7 cellular contexts compared by ENCODE assay signal in genomic region chr10:131886181-131886716, GRCh38.
"Had no signal": no experiment of that assay in that cellular context is flagged by ENCODE, and none has a peak within 500 bp of the region (broad histone marks: within the 10 kb centered on the region; RNA-seq: fewer than 3 reads in every experiment).

No MANE protein-coding gene starts in this region.

- H3K9me3 ChIP-seq: gastrocnemius medialis, ovary had no signal

- H3K4me3 ChIP-seq: gastrocnemius medialis, lung, ovary had no signal

- H3K4me1 ChIP-seq: gastrocnemius medialis had no signal

- H3K27me3 ChIP-seq: ovary had no signal

- DNase-seq: activated CD4-positive, alpha-beta T cell treated with anti-CD3 and anti-CD28 coated beads for 4 hours; activated naive CD4-positive, alpha-beta T cell treated with Interleukin-2 at 50 U/mL for 16 hours; erythroblast; gastrocnemius medialis; ovary; T-helper 17 cell had no signal

- H3K36me3 ChIP-seq: gastrocnemius medialis, ovary had no signal

- H3K27ac ChIP-seq: gastrocnemius medialis, ovary had no signal
